Comparison of ENCODE assay signal across 1 cellular context in the genomic region with DNA sequence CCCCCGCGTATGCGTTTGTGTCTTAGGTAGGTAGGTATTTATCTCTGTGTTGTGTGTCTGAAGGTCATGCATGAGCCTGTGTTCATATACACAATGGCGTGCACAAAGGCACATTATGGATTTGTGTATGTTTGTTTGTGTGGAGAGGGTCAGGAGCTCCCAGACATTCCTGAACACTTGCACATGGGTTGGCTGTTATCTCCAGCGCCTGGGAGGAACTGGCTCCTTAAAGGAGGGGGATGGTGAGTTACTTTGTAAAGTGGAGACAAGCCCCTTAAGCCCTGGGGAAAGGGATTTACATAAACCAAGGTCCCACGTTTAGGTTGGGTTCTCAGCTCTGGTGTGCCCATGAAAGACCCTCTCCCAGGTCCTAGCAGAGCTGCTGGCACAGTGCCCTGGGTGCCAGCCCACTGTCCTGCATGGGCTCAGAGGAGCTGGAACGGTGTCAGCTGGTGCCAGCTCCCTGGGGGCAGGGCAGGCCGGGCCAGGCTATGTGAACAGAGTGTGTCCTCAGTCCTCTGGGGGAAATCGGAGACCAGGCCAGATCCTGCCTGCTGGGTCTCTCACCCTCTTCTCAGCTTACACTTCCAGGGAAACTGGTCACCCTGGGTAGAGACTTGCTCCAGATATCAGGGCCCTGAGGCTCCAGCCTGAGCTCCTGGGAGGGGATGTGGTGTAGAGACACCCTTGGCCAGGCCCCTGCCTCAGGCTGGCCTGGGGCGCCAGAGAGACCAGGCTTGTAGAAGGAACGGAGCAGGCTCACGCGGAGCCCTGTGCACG.
A peak's percentile ranks its signal among the peaks of the same experiment; 100 is the strongest.
TF ChIP-seq lines count a peak whose summit lies in the region.

No MANE protein-coding gene starts in this region.

TF ChIP-seq in SK-N-SH, 30 proteins besides CTCF, POLR2A, EP300 and RAD21:
- peak; percentile 43; the same call in 1 of the 2 replicates for TF ChIP-seq NFIC (IDR thresholded peaks at IDR 0.05; ENCODE audit: borderline replicate concordance)
- TF ChIP-seq, protein P1, sequence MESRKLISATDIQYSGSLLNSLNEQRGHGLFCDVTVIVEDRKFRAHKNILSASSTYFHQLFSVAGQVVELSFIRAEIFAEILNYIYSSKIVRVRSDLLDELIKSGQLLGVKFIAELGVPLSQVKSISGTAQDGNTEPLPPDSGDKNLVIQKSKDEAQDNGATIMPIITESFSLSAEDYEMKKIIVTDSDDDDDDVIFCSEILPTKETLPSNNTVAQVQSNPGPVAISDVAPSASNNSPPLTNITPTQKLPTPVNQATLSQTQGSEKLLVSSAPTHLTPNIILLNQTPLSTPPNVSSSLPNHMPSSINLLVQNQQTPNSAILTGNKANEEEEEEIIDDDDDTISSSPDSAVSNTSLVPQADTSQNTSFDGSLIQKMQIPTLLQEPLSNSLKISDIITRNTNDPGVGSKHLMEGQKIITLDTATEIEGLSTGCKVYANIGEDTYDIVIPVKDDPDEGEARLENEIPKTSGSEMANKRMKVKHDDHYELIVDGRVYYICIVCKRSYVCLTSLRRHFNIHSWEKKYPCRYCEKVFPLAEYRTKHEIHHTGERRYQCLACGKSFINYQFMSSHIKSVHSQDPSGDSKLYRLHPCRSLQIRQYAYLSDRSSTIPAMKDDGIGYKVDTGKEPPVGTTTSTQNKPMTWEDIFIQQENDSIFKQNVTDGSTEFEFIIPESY (IDR thresholded peaks at IDR 0.05; ENCODE audit: borderline replicate concordance, low read depth) = no peak
TF ChIP-seq in SK-N-SH: peak in this region for 1.
